ENCODE assay signal across 26 cellular contexts in genomic region chr1:228112617-228113016, GRCh38.
"Had no signal": no experiment of that assay in that cellular context is flagged by ENCODE, and none has a peak within 500 bp of the region (broad histone marks: within the 10 kb centered on the region; RNA-seq: fewer than 3 reads in every experiment).

No MANE protein-coding gene starts in this region.

- H3K36me3 ChIP-seq: neural progenitor cell, ovary, right lobe of liver, thoracic aorta had no signal

- DNase-seq: natural killer cell; occipital lobe; ovary; posterior cingulate gyrus; psoas muscle; right cardiac atrium; right lobe of liver; sigmoid colon; small intestine; stimulated activated CD4-positive, alpha-beta T cell treated with anti-CD3 and anti-CD28 coated beads, Interleukin-15, amount 100 ng/mL, for 24 hours; stimulated activated CD4-positive, alpha-beta T cell treated with anti-CD3 and anti-CD28 coated beads, Interleukin-2, amount 100 ng/mL, for 24 hours; stimulated activated CD4-positive, alpha-beta T cell treated with anti-CD3 and anti-CD28 coated beads, Interleukin-2, amount 100 ng/mL, for 48 hours; stimulated activated CD4-positive, alpha-beta T cell treated with anti-CD3 and anti-CD28 coated beads, Interleukin-4, amount 100 ng/mL, for 24 hours; stimulated activated naive B cell treated with anti-CD40 and anti-IgM and Interleukin-4, amounts not matched to agents 10 μg/mL and 1 μg/mL and 100 μg/mL, for 72 hours; stimulated activated naive CD4-positive, alpha-beta T cell treated with Interleukin-2 at 50 U/mL for 16 hours; stomach; thyroid gland; trophoblast cell; upper lobe of left lung had no signal

- H2AFZ ChIP-seq: neural progenitor cell, parathyroid adenoma had no signal

- FAIRE-seq: small intestine, urothelium cell line had no signal

- H3K79me2 ChIP-seq: parathyroid adenoma had no signal

- H3K27ac ChIP-seq: neural progenitor cell, ovary, parathyroid adenoma, psoas muscle, right lobe of liver, sigmoid colon, stomach, thoracic aorta, thyroid gland, tibial nerve, upper lobe of left lung, vagina had no signal

- ATAC-seq: natural killer cell; psoas muscle; right cardiac atrium; right lobe of liver; stimulated activated effector memory CD8-positive, alpha-beta T cell treated with anti-CD3 and anti-CD28 coated beads, Interleukin-12 subunit alpha, Interleukin-12 subunit beta, amount 100 ng/mL, for 72 hours; stimulated activated naive B cell treated with anti-CD40 and anti-IgM and Interleukin-4, amounts not matched to agents 10 μg/mL and 1 μg/mL and 100 μg/mL, for 72 hours had no signal

- H3K4me3 ChIP-seq: neural progenitor cell, ovary, psoas muscle, right lobe of liver, sigmoid colon, stomach, thoracic aorta, thyroid gland, tibial nerve, upper lobe of left lung, vagina had no signal

- H3K27me3 ChIP-seq: ovary, right lobe of liver, sigmoid colon, stomach, thyroid gland, tibial nerve, upper lobe of left lung, vagina had no signal

- H3K9ac ChIP-seq: neural progenitor cell, parathyroid adenoma had no signal

- H3K4me2 ChIP-seq: neural progenitor cell had no signal

- H3K9me3 ChIP-seq: ovary, psoas muscle, right lobe of liver, sigmoid colon, stomach, thoracic aorta, thyroid gland, tibial nerve, upper lobe of left lung, vagina had no signal
